In the genomic region with DNA sequence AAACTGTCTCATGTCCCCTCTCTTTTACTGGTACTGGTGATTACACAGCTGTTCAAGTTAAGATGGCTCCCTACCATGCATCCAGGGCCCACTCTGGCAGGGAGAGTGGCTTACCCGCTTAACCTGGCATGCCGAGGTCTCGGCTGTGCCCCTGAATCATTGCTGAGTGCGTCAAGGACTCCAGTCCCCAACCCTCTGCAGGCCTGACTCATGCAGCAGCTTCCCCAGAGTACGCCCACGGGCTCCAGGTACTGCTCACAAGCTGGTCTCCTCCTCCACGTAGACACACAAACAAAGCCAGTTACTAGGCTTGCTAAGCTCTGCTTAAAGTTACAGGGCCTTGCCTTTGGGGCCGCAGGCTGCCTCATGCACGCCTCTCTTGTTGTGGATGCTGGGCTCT, we compare ENCODE assay signal across 9 cellular contexts.
A peak's percentile ranks its signal among the peaks of the same experiment; 100 is the strongest.
DNase-seq lines count a peak whose midpoint lies in the region; ATAC-seq, FAIRE-seq and TF ChIP-seq lines count a peak whose summit lies in the region.
"Had no signal": no experiment of that assay in that cellular context is flagged by ENCODE, and none has a peak within 500 bp of the region (broad histone marks: within the 10 kb centered on the region; RNA-seq: fewer than 3 reads in every experiment).

No MANE protein-coding gene starts in this region.

- TF ChIP-seq CTCF in foreskin fibroblast (IDR thresholded peaks at IDR 0.05; ENCODE audit: low read depth, low read length): no peak

- H3K36me3 ChIP-seq in small intestine (ENCODE audit: control insufficient read depth in 2 of 2, insufficient read depth in 2 of 2, low read length in 2 of 2): no peaks in the 10 kb centered on the region

- no peak for ATAC-seq in GM21515 (IDR thresholded peaks at IDR 0.05; ENCODE audit: unreplicated experiment)

- no peak overlapping the region for H3K27ac ChIP-seq in small intestine (ENCODE audit: low read depth in 1 of 2, low read length in 1 of 2)

- no peak for FAIRE-seq in small intestine (lab: Jason Lieb, UNC)

- H3K9me3 ChIP-seq in small intestine (ENCODE audit: control insufficient read depth, low read depth): no peaks in the 10 kb centered on the region

- no peaks in the 10 kb centered on the region for H3K27me3 ChIP-seq in small intestine (ENCODE audit: control insufficient read depth in 2 of 2, insufficient read depth in 2 of 2, low read length in 2 of 2)

- 80 to 83% (median 82%) methylated on average over 9 of the region's 9 CpGs for WGBS in small intestine, 3 donors

- DNase-seq in HK-2 (ENCODE audit: unreplicated experiment): peak; percentile 47
- DNase-seq in activated CD8-positive, alpha-beta memory T cell treated with anti-CD3 and anti-CD28 coated beads, Interleukin-2, amount 50 U/mL, for 48 hours: peak; percentile 92
- peak; percentile 24 to 27 for DNase-seq in foreskin fibroblast
- DNase-seq in stimulated activated CD8-positive, alpha-beta memory T cell treated with anti-CD3 and anti-CD28 coated beads, Interleukin-12 subunit alpha, Interleukin-12 subunit beta, amount 100 ng/mL, for 1 hour (ENCODE audit: low read depth): peak; percentile 36
- DNase-seq in COR-L47 (lab: John Stamatoyannopoulos, UW): no peak
- DNase-seq in NCI-H748 treated with DMSO at 0.1 percent for 48 hours (lab: John Stamatoyannopoulos, UW): no peak
- no peak for DNase-seq in small intestine
- DNase-seq: trophoblast cell had no signal

- no peaks in the 10 kb centered on the region for H3K4me1 ChIP-seq in small intestine (ENCODE audit: control insufficient read depth in 2 of 2, insufficient read depth in 1 of 2, low read depth in 1 of 2, low read length in 1 of 2)

- H3K4me3 ChIP-seq in foreskin fibroblast (ENCODE audit: low read depth in 1 of 2, low read length in 2 of 2) (no peak overlapping the region), small intestine (ENCODE audit: low read depth in 1 of 2, low read length in 2 of 2) (no peak overlapping the region)

Comparison
In these comparisons a context has a peak if more than half of its experiments do, and no peak if none do; other contexts are left out.
1. DNase-seq: peak in HK-2 (single experiment), activated CD8-positive, alpha-beta memory T cell treated with anti-CD3 and anti-CD28 coated beads, Interleukin-2, amount 50 U/mL, for 48 hours (single experiment), foreskin fibroblast (2 of 2) and stimulated activated CD8-positive, alpha-beta memory T cell treated with anti-CD3 and anti-CD28 coated beads, Interleukin-12 subunit alpha, Interleukin-12 subunit beta, amount 100 ng/mL, for 1 hour (single experiment); none in COR-L47 (single experiment), NCI-H748 treated with DMSO at 0.1 percent for 48 hours (single experiment) and small intestine (single experiment).